ENCODE assay signal across 1 cellular context in the genomic region with DNA sequence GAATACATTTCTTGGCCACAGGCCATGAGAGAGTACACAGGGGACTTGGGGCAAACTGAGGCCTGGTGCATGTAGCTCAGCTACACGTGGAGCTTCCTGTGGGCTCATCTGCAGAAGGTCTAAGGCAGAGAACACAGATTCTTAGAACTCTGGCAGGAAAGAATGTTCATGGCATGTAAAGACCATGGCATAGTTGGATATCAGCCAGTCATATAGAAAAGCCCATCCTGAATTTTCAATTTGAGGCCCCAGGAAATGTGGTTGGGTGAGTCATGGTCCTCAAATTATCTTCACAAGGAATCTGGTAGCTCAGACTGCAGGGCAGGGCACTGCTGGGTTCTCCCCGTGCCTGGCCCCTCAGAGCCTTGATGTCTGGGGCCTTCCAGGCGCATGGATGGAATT.
A peak's percentile ranks its signal among the peaks of the same experiment; 100 is the strongest.
TF ChIP-seq lines count a peak whose summit lies in the region.

No MANE protein-coding gene starts in this region.

TF ChIP-seq in HCT116, 20 proteins besides CTCF, POLR2A, EP300 and RAD21 (continued from another document):
- no peak for TF ChIP-seq REST (IDR thresholded peaks at IDR 0.05; ENCODE audit: low read depth)
- TF ChIP-seq JUND (IDR thresholded peaks at IDR 0.05) = 0 out of 2 replicates have a peak, but pooled peaks have one; percentile 38
- no peak for TF ChIP-seq CEBPB (IDR thresholded peaks at IDR 0.05; ENCODE audit: low read depth)
- TF ChIP-seq YY1 (IDR thresholded peaks at IDR 0.05; ENCODE audit: extremely low read depth, insufficient replicate concordance, low read depth, low read length) = no peak
- no peak for TF ChIP-seq ZNF274 (IDR thresholded peaks at IDR 0.05; ENCODE audit: low read depth, low read length)
